9 cellular contexts compared by ENCODE assay signal in genomic region chr20:23152308-23152892, GRCh38.
A peak's percentile ranks its signal among the peaks of the same experiment; 100 is the strongest.
DNase-seq lines count a peak whose midpoint lies in the region; TF ChIP-seq lines count a peak whose summit lies in the region.
"Had no signal": no experiment of that assay in that cellular context is flagged by ENCODE, and none has a peak within 500 bp of the region (broad histone marks: within the 10 kb centered on the region; RNA-seq: fewer than 3 reads in every experiment).

No MANE protein-coding gene starts in this region.

- H3K36me3 ChIP-seq in Caco-2 (ENCODE audit: control insufficient read depth, insufficient read depth, low read length): no peaks in the 10 kb centered on the region

- CTCF ChIA-PET in Caco-2 (lab: Charles Lee): no interaction called here

- no peak overlapping the region for H3K4me3 ChIP-seq in Caco-2 (ENCODE audit: low read depth, low read length)
- no peak overlapping the region for H3K4me3 ChIP-seq in fibroblast of villous mesenchyme (ENCODE audit: low read depth, low read length)
- H3K4me3 ChIP-seq: SK-N-MC had no signal

- H3K9me3 Mint-ChIP-seq in Caco-2 (ENCODE audit: unreplicated experiment) (peaks cover 20% of the 10 kb centered on the region), progenitor cell of endocrine pancreas (ENCODE audit: low read depth) (no peaks in the 10 kb centered on the region)

- no TSS peak for BruUV-seq in Caco-2 (replicated peaks; lab: Mats Ljungman, UMichigan)

- no peaks in the 10 kb centered on the region for H3K36me3 Mint-ChIP-seq in Caco-2 (ENCODE audit: insufficient read depth, unreplicated experiment)
- no peaks in the 10 kb centered on the region for H3K36me3 Mint-ChIP-seq in progenitor cell of endocrine pancreas (ENCODE audit: insufficient read depth)

- intact Hi-C loops in Caco-2 (cut with micrococcal nuclease; ENCODE audit: unreplicated experiment): no loop called here

- in situ Hi-C loops in ACHN (cut with HindIII; ENCODE audit: low pct_ligation_motif_present, low pct_unique_long_range_greater_than_20kb, low sequenced_read_pairs): no loop called here

- H3K9me3 ChIP-seq in Caco-2: no peaks in the 10 kb centered on the region

- no peaks in the 10 kb centered on the region for H3K27me3 Mint-ChIP-seq in Caco-2 (ENCODE audit: insufficient read depth, unreplicated experiment)
- peaks cover 10% of the 10 kb centered on the region for H3K27me3 Mint-ChIP-seq in progenitor cell of endocrine pancreas

- H3K4me1 Mint-ChIP-seq in Caco-2 (ENCODE audit: low read depth, unreplicated experiment) (peaks cover 30% of the 10 kb centered on the region), progenitor cell of endocrine pancreas (ENCODE audit: low read depth) (peaks cover 7% of the 10 kb centered on the region)

- H3K4me1 ChIP-seq in Caco-2: peaks cover 40% of the 10 kb centered on the region

- DNase-seq in Caco-2 (peak; percentile 49 to 80), SHP77 treated with DMSO at 0.1 percent for 48 hours (lab: John Stamatoyannopoulos, UW) (peak; percentile 98), fibroblast of villous mesenchyme (ENCODE audit: low read depth) (peak; percentile 80), progenitor cell of endocrine pancreas (ENCODE audit: low spot score, unreplicated experiment) (no peak), SIG-M5 treated with dmso at 0.1 percent for 504 hours (lab: John Stamatoyannopoulos, UW; ENCODE audit: unreplicated experiment) (no peak), ACHN (no peak), NCI-H345 (lab: John Stamatoyannopoulos, UW) (no peak), T-helper 2 cell (no peak)

- peak overlapping the region; percentile 42 for H3K27ac Mint-ChIP-seq in Caco-2 (ENCODE audit: unreplicated experiment)
- peak overlapping the region; percentile 56 for H3K27ac Mint-ChIP-seq in progenitor cell of endocrine pancreas

- H3K4me3 Mint-ChIP-seq in Caco-2 (ENCODE audit: unreplicated experiment) (no peak overlapping the region), progenitor cell of endocrine pancreas (ENCODE audit: low read depth) (no peak overlapping the region)

- H3K27me3 ChIP-seq in Caco-2 (replicated peaks; ENCODE audit: control insufficient read depth, insufficient read depth, low read length): no peaks in the 10 kb centered on the region

- TF ChIP-seq CTCF in Caco-2 (IDR thresholded peaks at IDR 0.05; ENCODE audit: insufficient read depth in 1 of 2, low read depth in 1 of 2, low read length in 1 of 2, severe bottlenecking in 1 of 2, unreplicated experiment in 1 of 2): no peak
- TF ChIP-seq CTCF in fibroblast of villous mesenchyme (IDR thresholded peaks at IDR 0.05; ENCODE audit: insufficient read depth, low read depth, low read length): no peak
- no peak for TF ChIP-seq CTCF in progenitor cell of endocrine pancreas (IDR thresholded peaks at IDR 0.05; ENCODE audit: unreplicated experiment)

- POLR2A ChIA-PET in Caco-2 (lab: Charles Lee): no interaction called here

Comparison
In these comparisons a context has a peak if more than half of its experiments do, and no peak if none do; other contexts are left out.
1. DNase-seq: peak in Caco-2 (2 of 2), SHP77 treated with DMSO at 0.1 percent for 48 hours (single experiment) and fibroblast of villous mesenchyme (single experiment); none in progenitor cell of endocrine pancreas (single experiment), SIG-M5 treated with dmso at 0.1 percent for 504 hours (single experiment), ACHN (single experiment), NCI-H345 (single experiment) and T-helper 2 cell (0 of 5).